31 cellular contexts compared by ENCODE assay signal in the genomic region with DNA sequence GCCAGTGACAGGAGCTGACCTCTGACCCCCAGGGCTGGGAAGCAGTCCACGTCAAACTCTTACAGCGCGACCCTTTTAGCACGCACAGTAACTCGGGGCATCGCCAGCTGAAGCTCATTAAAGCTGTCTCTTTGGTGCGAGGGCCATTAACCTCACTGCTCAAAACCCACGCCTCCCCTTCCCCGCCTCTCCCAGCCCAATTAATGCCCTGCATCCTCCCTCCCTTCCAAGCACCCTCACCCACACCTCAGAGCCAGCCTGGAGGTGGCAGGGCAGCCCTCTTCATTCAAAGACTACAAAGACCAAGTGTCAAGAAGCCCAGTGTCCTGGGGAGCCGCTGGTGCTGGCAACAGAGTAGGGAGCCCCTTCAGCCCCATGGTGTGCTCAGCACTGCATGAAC.
"Had no signal": no experiment of that assay in that cellular context is flagged by ENCODE, and none has a peak within 500 bp of the region (broad histone marks: within the 10 kb centered on the region; RNA-seq: fewer than 3 reads in every experiment).

No MANE protein-coding gene starts in this region.

- H3K4me1 ChIP-seq: pancreas had no signal

- H3K9me3 ChIP-seq: left lung, mucosa of descending colon, pancreas, psoas muscle, right atrium auricular region, suprapubic skin, tibial artery, upper lobe of right lung had no signal

- H3K27me3 Mint-ChIP-seq: activated CD4-positive, alpha-beta memory T cell treated with anti-CD3 and anti-CD28 coated beads for 36 hours; activated CD4-positive, alpha-beta T cell treated with anti-CD3 and anti-CD28 coated beads, Interleukin-2, amount 10 ng/mL, durations not matched to agents 24 days and 14 days; activated naive CD4-positive, alpha-beta T cell treated with anti-CD3 and anti-CD28 coated beads, Interleukin-2, amount 50 U/mL, for 24 hours; activated naive CD8-positive, alpha-beta T cell treated with anti-CD3 and anti-CD28 coated beads, Interleukin-2, amount 50 U/mL, for 24 hours; natural killer cell treated with Interleukin-12 subunit alpha and Interleukin-12 subunit beta and Interleukin-15 and Interleukin-18, amount 100 ng/mL, for 72 hours; stimulated activated naive B cell treated with anti-CD40 and anti-IgM and Interleukin-4, amounts not matched to agents 10 μg/mL and 1 μg/mL and 100 μg/mL, for 72 hours had no signal

- H3K4me3 ChIP-seq: left lung, lung, mucosa of descending colon, pancreas, psoas muscle, right atrium auricular region, smooth muscle cell, suprapubic skin, tibial artery, upper lobe of right lung had no signal

- H3K9me3 Mint-ChIP-seq: activated CD4-positive, alpha-beta memory T cell treated with anti-CD3 and anti-CD28 coated beads for 36 hours; activated CD4-positive, alpha-beta T cell treated with anti-CD3 and anti-CD28 coated beads, Interleukin-2, amount 10 ng/mL, durations not matched to agents 24 days and 14 days; activated naive CD4-positive, alpha-beta T cell treated with anti-CD3 and anti-CD28 coated beads, Interleukin-2, amount 50 U/mL, for 24 hours; activated naive CD8-positive, alpha-beta T cell treated with anti-CD3 and anti-CD28 coated beads, Interleukin-2, amount 50 U/mL, for 24 hours; activated T-helper 2 cell treated with anti-CD3 and anti-CD28 coated beads, Interferon-gamma antibody, Interleukin-2, Interleukin-4, amounts not matched to agents 10 μg/mL and 5 μg/mL and 100 μg/mL, durations not matched to agents 14 hours and 24 hours and 36 hours; immature natural killer cell; natural killer cell treated with Interleukin-12 subunit alpha and Interleukin-12 subunit beta and Interleukin-15 and Interleukin-18, amount 100 ng/mL, for 72 hours; stimulated activated naive B cell treated with anti-CD40 and anti-IgM and Interleukin-4, amounts not matched to agents 10 μg/mL and 1 μg/mL and 100 μg/mL, for 72 hours had no signal

- FAIRE-seq: pancreas had no signal

- H3K36me3 Mint-ChIP-seq: activated CD4-positive, alpha-beta memory T cell treated with anti-CD3 and anti-CD28 coated beads for 36 hours; natural killer cell treated with Interleukin-12 subunit alpha and Interleukin-12 subunit beta and Interleukin-15 and Interleukin-18, amount 100 ng/mL, for 72 hours had no signal

- ATAC-seq: activated naive CD8-positive, alpha-beta T cell treated with anti-CD3 and anti-CD28 coated beads, Interleukin-2, amount 50 U/mL, for 24 hours; esophagus mucosa; left lung; mucosa of descending colon; natural killer cell treated with Interleukin-12 subunit alpha and Interleukin-12 subunit beta and Interleukin-15 and Interleukin-18, amount 100 ng/mL, for 72 hours; pancreas; psoas muscle; stimulated activated naive B cell treated with anti-CD40 and anti-IgM and Interleukin-4, amounts not matched to agents 10 μg/mL and 1 μg/mL and 100 μg/mL, for 72 hours; upper lobe of right lung had no signal

- H3K27ac ChIP-seq: left lung, pancreas, psoas muscle, right atrium auricular region, suprapubic skin, tibial artery, upper lobe of right lung had no signal

- DNase-seq: activated CD4-positive, alpha-beta memory T cell treated with anti-CD3 and anti-CD28 coated beads for 36 hours; activated CD4-positive, alpha-beta T cell treated with anti-CD3 and anti-CD28 coated beads, Interleukin-2, amount 10 ng/mL, durations not matched to agents 24 days and 14 days; activated CD4-positive, CD25-positive, alpha-beta regulatory T cell treated with anti-CD3 and anti-CD28 coated beads, Interleukin-2, amount 50 U/mL, for 72 hours; activated CD8-positive, alpha-beta memory T cell treated with anti-CD3 and anti-CD28 coated beads, Interleukin-2, amount 50 U/mL, for 48 hours; activated naive CD8-positive, alpha-beta T cell treated with anti-CD3 and anti-CD28 coated beads, Interleukin-2, amount 50 U/mL, for 24 hours; activated T-cell treated with anti-CD3 and anti-CD28 coated beads, Interleukin-2, amount 50 U/mL, for 48 hours; central memory CD4-positive, alpha-beta T cell; foreskin fibroblast; head of caudate nucleus; hypothalamus; immature natural killer cell; left lung; mucosa of descending colon; nucleus accumbens; pancreas; psoas muscle; stimulated activated CD4-positive, alpha-beta T cell treated with anti-CD3 and anti-CD28 coated beads, Interleukin-1b, Interleukin-23, amount 100 ng/mL, for 48 hours; stimulated activated CD4-positive, alpha-beta T cell treated with anti-CD3 and anti-CD28 coated beads, Interleukin-4, amount 100 ng/mL, for 4 hours; stimulated activated CD8-positive, alpha-beta memory T cell treated with anti-CD3 and anti-CD28 coated beads, Interleukin-4, amount 100 ng/mL, for 48 hours; stimulated activated naive B cell treated with anti-CD40 and anti-IgM and Interleukin-4, amounts not matched to agents 10 μg/mL and 1 μg/mL and 100 μg/mL, for 72 hours; T-helper 2 cell; tibial artery; upper lobe of right lung had no signal

- H3K4me3 Mint-ChIP-seq: activated CD4-positive, alpha-beta memory T cell treated with anti-CD3 and anti-CD28 coated beads for 36 hours; activated CD4-positive, alpha-beta T cell treated with anti-CD3 and anti-CD28 coated beads, Interleukin-2, amount 10 ng/mL, durations not matched to agents 24 days and 14 days; activated naive CD4-positive, alpha-beta T cell treated with anti-CD3 and anti-CD28 coated beads, Interleukin-2, amount 50 U/mL, for 24 hours; activated naive CD8-positive, alpha-beta T cell treated with anti-CD3 and anti-CD28 coated beads, Interleukin-2, amount 50 U/mL, for 24 hours; immature natural killer cell; natural killer cell treated with Interleukin-12 subunit alpha and Interleukin-12 subunit beta and Interleukin-15 and Interleukin-18, amount 100 ng/mL, for 72 hours; stimulated activated naive B cell treated with anti-CD40 and anti-IgM and Interleukin-4, amounts not matched to agents 10 μg/mL and 1 μg/mL and 100 μg/mL, for 72 hours had no signal

- H3K27ac Mint-ChIP-seq: activated CD4-positive, alpha-beta memory T cell treated with anti-CD3 and anti-CD28 coated beads for 36 hours; activated CD4-positive, alpha-beta T cell treated with anti-CD3 and anti-CD28 coated beads, Interleukin-2, amount 10 ng/mL, durations not matched to agents 24 days and 14 days; activated naive CD4-positive, alpha-beta T cell treated with anti-CD3 and anti-CD28 coated beads, Interleukin-2, amount 50 U/mL, for 24 hours; activated naive CD8-positive, alpha-beta T cell treated with anti-CD3 and anti-CD28 coated beads, Interleukin-2, amount 50 U/mL, for 24 hours; activated T-helper 2 cell treated with anti-CD3 and anti-CD28 coated beads, Interferon-gamma antibody, Interleukin-2, Interleukin-4, amounts not matched to agents 10 μg/mL and 5 μg/mL and 100 μg/mL, durations not matched to agents 14 hours and 24 hours and 36 hours; natural killer cell treated with Interleukin-12 subunit alpha and Interleukin-12 subunit beta and Interleukin-15 and Interleukin-18, amount 100 ng/mL, for 72 hours; stimulated activated naive B cell treated with anti-CD40 and anti-IgM and Interleukin-4, amounts not matched to agents 10 μg/mL and 1 μg/mL and 100 μg/mL, for 72 hours had no signal

- H3K4me1 Mint-ChIP-seq: activated CD4-positive, alpha-beta T cell treated with anti-CD3 and anti-CD28 coated beads, Interleukin-2, amount 10 ng/mL, durations not matched to agents 24 days and 14 days; activated naive CD8-positive, alpha-beta T cell treated with anti-CD3 and anti-CD28 coated beads, Interleukin-2, amount 50 U/mL, for 24 hours; immature natural killer cell had no signal

- H3K36me3 ChIP-seq: pancreas, right atrium auricular region had no signal
